Comparison of ENCODE assay signal across 27 cellular contexts in genomic region chr19:31331536-31331935, GRCh38. TPM values are rescaled to one million over a fixed set of nuclear protein-coding genes. Genes with fewer than 3 reads are reported as not detected.
DNase-seq lines count a peak whose midpoint lies in the region; ATAC-seq and TF ChIP-seq lines count a peak whose summit lies in the region.
"Had no signal": no experiment of that assay in that cellular context is flagged by ENCODE, and none has a peak within 500 bp of the region (broad histone marks: within the 10 kb centered on the region; RNA-seq: fewer than 3 reads in every experiment).

No MANE protein-coding gene starts in this region.

- intact Hi-C loops in naive thymus-derived CD4-positive, alpha-beta T cell (cut with micrococcal nuclease): no loop called here

- no peaks in the 10 kb centered on the region for H3K27me3 Mint-ChIP-seq in GM23338 (ENCODE audit: insufficient read depth, low read depth, poor library complexity)
- H3K27me3 Mint-ChIP-seq in naive thymus-derived CD4-positive, alpha-beta T cell: peaks cover 0 to 22% (median 0%) of the 10 kb centered on the region in 5 donors
- H3K27me3 Mint-ChIP-seq: memory B cell had no signal

- CTCF ChIA-PET in naive thymus-derived CD4-positive, alpha-beta T cell (lab: Charles Lee): no interaction called here

- peaks cover 85% of the 10 kb centered on the region for H3K79me2 ChIP-seq in GM23338 (replicated peaks; ENCODE audit: insufficient read depth)
- H3K79me2 ChIP-seq in smooth muscle cell (ENCODE audit: low read depth): peaks cover 98% of the 10 kb centered on the region
- H3K79me2 ChIP-seq: parathyroid adenoma had no signal

- DNase-seq in GM23338 (ENCODE audit: low spot score) (no peak), cerebellum (ENCODE audit: low spot score) (peak; percentile 63), smooth muscle cell (lab: John Stamatoyannopoulos, UW; ENCODE audit: unreplicated experiment) (no peak), AG08396 (ENCODE audit: low spot score) (no peak), AG08395 (ENCODE audit: low spot score) (no peak), NCI-H1417 (lab: John Stamatoyannopoulos, UW) (no peak)
- DNase-seq in naive thymus-derived CD4-positive, alpha-beta T cell: no peak
- DNase-seq: ACHN; activated CD4-positive, alpha-beta T cell treated with anti-CD3 and anti-CD28 coated beads, Interleukin-2, amount 50 U/mL, for 1 hour; activated CD8-positive, alpha-beta memory T cell treated with anti-CD3 and anti-CD28 coated beads, Interleukin-2, amount 10 ng/mL, durations not matched to agents 7 days and 5 days; activated naive CD4-positive, alpha-beta T cell treated with Interleukin-2 at 50 U/mL for 16 hours; activated T-cell treated with anti-CD3 and anti-CD28 coated beads, Interleukin-2, amount 50 U/mL, for 72 hours; amygdala; dermis blood vessel endothelial cell; heart left ventricle; KG1; NCI-H1436; NCI-H2107; NCI-H446 treated with DMSO at 0.1 percent for 48 hours; T-helper 9 cell; upper lobe of right lung; WERI-Rb-1 had no signal

- H3K27me3 ChIP-seq in GM23338 (ENCODE audit: insufficient read depth) (no peaks in the 10 kb centered on the region), smooth muscle cell (ENCODE audit: low read depth) (no peaks in the 10 kb centered on the region)
- no peaks in the 10 kb centered on the region for H3K27me3 ChIP-seq in naive thymus-derived CD4-positive, alpha-beta T cell (ENCODE audit: control insufficient read depth in 2 of 2, insufficient read depth in 2 of 2, low read length in 2 of 2)
- H3K27me3 ChIP-seq: heart left ventricle, upper lobe of right lung had no signal

- no peaks in the 10 kb centered on the region for H3K9me2 ChIP-seq in GM23338 (ENCODE audit: insufficient read depth)

- no peak for TF ChIP-seq CTCF in GM23338 (conservative IDR thresholded peaks at IDR 0.05; ENCODE audit: low read depth in 2 of 2)
- TF ChIP-seq CTCF in smooth muscle cell (IDR thresholded peaks at IDR 0.05; ENCODE audit: borderline replicate concordance, insufficient read depth, poor library complexity, severe bottlenecking): no peak

- H3K36me3 Mint-ChIP-seq in GM23338 (ENCODE audit: low read depth): no peaks in the 10 kb centered on the region
- no peaks in the 10 kb centered on the region for H3K36me3 Mint-ChIP-seq in naive thymus-derived CD4-positive, alpha-beta T cell
- H3K36me3 Mint-ChIP-seq: activated CD8-positive, alpha-beta memory T cell treated with anti-CD3 and anti-CD28 coated beads, Interleukin-2, amount 10 ng/mL, durations not matched to agents 7 days and 5 days; memory B cell; natural killer cell treated with Interleukin-12 subunit alpha and Interleukin-12 subunit beta and Interleukin-15 and Interleukin-18, amount 100 ng/mL, for 72 hours had no signal

- no peaks in the 10 kb centered on the region for H3K36me3 ChIP-seq in GM23338 (ENCODE audit: insufficient read depth)
- H3K36me3 ChIP-seq in mesodermal cell (ENCODE audit: control insufficient read depth, insufficient read depth, low read length): peaks cover 5% of the 10 kb centered on the region
- H3K36me3 ChIP-seq in smooth muscle cell (ENCODE audit: low read depth): no peaks in the 10 kb centered on the region
- H3K36me3 ChIP-seq in naive thymus-derived CD4-positive, alpha-beta T cell (ENCODE audit: control insufficient read depth in 2 of 3, insufficient read depth in 3 of 3, low read length in 3 of 3): no peaks in the 10 kb centered on the region
- H3K36me3 ChIP-seq: upper lobe of right lung, WERI-Rb-1 had no signal

- peaks cover 28% of the 10 kb centered on the region for H3K4me1 ChIP-seq in GM23338 (ENCODE audit: insufficient read depth)
- peaks cover 25% of the 10 kb centered on the region for H3K4me1 ChIP-seq in mesodermal cell (ENCODE audit: control insufficient read depth, insufficient read depth, low read length, poor library complexity, severe bottlenecking)
- peaks cover 14% of the 10 kb centered on the region for H3K4me1 ChIP-seq in smooth muscle cell (ENCODE audit: low read depth)
- no peaks in the 10 kb centered on the region for H3K4me1 ChIP-seq in naive thymus-derived CD4-positive, alpha-beta T cell (ENCODE audit: control insufficient read depth in 2 of 2, insufficient read depth in 2 of 2, low read length in 2 of 2)
- H3K4me1 ChIP-seq: parathyroid adenoma, upper lobe of right lung had no signal

- no peaks in the 10 kb centered on the region for H3K9me3 ChIP-seq in mesodermal cell (ENCODE audit: control insufficient read depth, low read length)
- no peaks in the 10 kb centered on the region for H3K9me3 ChIP-seq in smooth muscle cell (replicated peaks; ENCODE audit: low read depth)
- H3K9me3 ChIP-seq in naive thymus-derived CD4-positive, alpha-beta T cell (ENCODE audit: control insufficient read depth in 2 of 3, low read length in 3 of 3): no peaks in the 10 kb centered on the region
- H3K9me3 ChIP-seq: heart left ventricle, upper lobe of right lung had no signal

- H3K4me3 ChIP-seq in GM23338: no peak overlapping the region
- no peak overlapping the region for H3K4me3 ChIP-seq in mesodermal cell (ENCODE audit: extremely low read depth, insufficient read depth, low read length, poor library complexity, severe bottlenecking)
- H3K4me3 ChIP-seq in smooth muscle cell: no peak overlapping the region
- H3K4me3 ChIP-seq in naive thymus-derived CD4-positive, alpha-beta T cell (ENCODE audit: low read length): no peak overlapping the region
- H3K4me3 ChIP-seq: heart left ventricle, upper lobe of right lung had no signal

- POLR2A ChIA-PET in naive thymus-derived CD4-positive, alpha-beta T cell (lab: Charles Lee): no interaction called here

- WGBS in mesodermal cell (ENCODE audit: insufficient coverage in 2 of 2), 2 experiments: 92 to 96% methylated on average over 8 to 10 of the region's 11 CpGs
- 74% methylated on average over 11 of the region's 11 CpGs for WGBS in smooth muscle cell (ENCODE audit: low lambda C conversion rate)

- H2AFZ ChIP-seq in GM23338: no peak overlapping the region
- no peak overlapping the region for H2AFZ ChIP-seq in smooth muscle cell (ENCODE audit: low read depth)
- H2AFZ ChIP-seq: parathyroid adenoma had no signal

- H3K4me2 ChIP-seq in GM23338: no peak overlapping the region
- peak overlapping the region; percentile 71 for H3K4me2 ChIP-seq in smooth muscle cell

- H3K9me3 Mint-ChIP-seq in GM23338: no peaks in the 10 kb centered on the region
- H3K9me3 Mint-ChIP-seq in naive thymus-derived CD4-positive, alpha-beta T cell: no peaks in the 10 kb centered on the region
- H3K9me3 Mint-ChIP-seq: activated T-cell treated with anti-CD3 and anti-CD28 coated beads, Interleukin-2, amount 50 U/mL, for 72 hours; natural killer cell treated with Interleukin-12 subunit alpha and Interleukin-12 subunit beta and Interleukin-15 and Interleukin-18, amount 100 ng/mL, for 72 hours had no signal

- no peak for ATAC-seq in GM23338
- ATAC-seq in naive thymus-derived CD4-positive, alpha-beta T cell: no peak
- ATAC-seq: activated CD8-positive, alpha-beta memory T cell treated with anti-CD3 and anti-CD28 coated beads, Interleukin-2, amount 10 ng/mL, durations not matched to agents 7 days and 5 days; activated T-cell treated with anti-CD3 and anti-CD28 coated beads, Interleukin-2, amount 50 U/mL, for 72 hours; natural killer cell treated with Interleukin-12 subunit alpha and Interleukin-12 subunit beta and Interleukin-15 and Interleukin-18, amount 100 ng/mL, for 72 hours; upper lobe of right lung had no signal

- peaks cover 63% of the 10 kb centered on the region for H3K4me1 Mint-ChIP-seq in GM23338
- peaks cover 0 to 10% (median 2%) of the 10 kb centered on the region in 7 donors for H3K4me1 Mint-ChIP-seq in naive thymus-derived CD4-positive, alpha-beta T cell
- H3K4me1 Mint-ChIP-seq: activated CD8-positive, alpha-beta memory T cell treated with anti-CD3 and anti-CD28 coated beads, Interleukin-2, amount 10 ng/mL, durations not matched to agents 7 days and 5 days; memory B cell had no signal

- H3K9ac ChIP-seq in smooth muscle cell (ENCODE audit: low read depth): no peak overlapping the region
- H3K9ac ChIP-seq: parathyroid adenoma had no signal

- no peak overlapping the region for H3K4me3 Mint-ChIP-seq in GM23338
- no peak overlapping the region for H3K4me3 Mint-ChIP-seq in naive thymus-derived CD4-positive, alpha-beta T cell
- H3K4me3 Mint-ChIP-seq: activated CD8-positive, alpha-beta memory T cell treated with anti-CD3 and anti-CD28 coated beads, Interleukin-2, amount 10 ng/mL, durations not matched to agents 7 days and 5 days; activated T-cell treated with anti-CD3 and anti-CD28 coated beads, Interleukin-2, amount 50 U/mL, for 72 hours; memory B cell; natural killer cell treated with Interleukin-12 subunit alpha and Interleukin-12 subunit beta and Interleukin-15 and Interleukin-18, amount 100 ng/mL, for 72 hours had no signal

- H3F3A ChIP-seq in GM23338 (replicated peaks; ENCODE audit: low read depth): no peaks in the 10 kb centered on the region
- peaks cover 3% of the 10 kb centered on the region for H3F3A ChIP-seq in smooth muscle cell (ENCODE audit: low read depth)

- H4K20me1 ChIP-seq in GM23338 (replicated peaks; ENCODE audit: insufficient read depth) (no peaks in the 10 kb centered on the region), smooth muscle cell (ENCODE audit: low read depth) (peaks cover 86% of the 10 kb centered on the region)

- peak overlapping the region; percentile 66; the same call in 1 of the 2 replicates for H3K27ac Mint-ChIP-seq in GM23338
- peak overlapping the region in 1 of 9 donors; percentile 7 for H3K27ac Mint-ChIP-seq in naive thymus-derived CD4-positive, alpha-beta T cell
- H3K27ac Mint-ChIP-seq: activated CD8-positive, alpha-beta memory T cell treated with anti-CD3 and anti-CD28 coated beads, Interleukin-2, amount 10 ng/mL, durations not matched to agents 7 days and 5 days; activated T-cell treated with anti-CD3 and anti-CD28 coated beads, Interleukin-2, amount 50 U/mL, for 72 hours; memory B cell; natural killer cell treated with Interleukin-12 subunit alpha and Interleukin-12 subunit beta and Interleukin-15 and Interleukin-18, amount 100 ng/mL, for 72 hours had no signal

- H3K27ac ChIP-seq in GM23338 (ENCODE audit: low read depth) (peak overlapping the region; percentile 41; the same call in 1 of the 2 replicates), mesodermal cell (ENCODE audit: low read depth, low read length, severe bottlenecking) (peak overlapping the region; percentile 13), smooth muscle cell (ENCODE audit: low read depth) (peak overlapping the region; percentile 60)
- no peak overlapping the region for H3K27ac ChIP-seq in naive thymus-derived CD4-positive, alpha-beta T cell (ENCODE audit: low read depth, low read length)
- H3K27ac ChIP-seq: parathyroid adenoma, upper lobe of right lung, WERI-Rb-1 had no signal

TF ChIP-seq in GM23338, 12 proteins besides CTCF, POLR2A, EP300 and RAD21 (continues in another document):
- TF ChIP-seq STAT1 (IDR thresholded peaks at IDR 0.05; ENCODE audit: unreplicated experiment): no peak

RNA-seq across cellular contexts. Expression of gene TSHZ3, which starts 17.7 kb away (rescaled TPM):
- total RNA-seq in GM23338 (2014; rRNA removed; shearing (Covaris generic)): 8.7 and 8.9 TPM in 2 replicates
- 3.3 and 3.8 TPM in 2 replicates for polyA plus RNA-seq in GM23338 (2016; fragmentation: Nextera tagmentation; extraction: Ambion mirVana)
- total RNA-seq in cerebellum: 2.9 TPM
- polyA plus RNA-seq in mesodermal cell (2013, experiment 1 of 2): 6.4 TPM
- polyA plus RNA-seq in mesodermal cell (2013, experiment 2 of 2): 6.7 TPM
- total RNA-seq in smooth muscle cell: 19.6 and 23.7 TPM in 2 replicates
- polyA plus RNA-seq in smooth muscle cell: 20.5 and 21.8 TPM in 2 replicates
- 1 to 10 TPM in 2 of 5 experiments, under 1 TPM in 3; 0.08 to 6.0 (median 0.19) TPM for total RNA-seq in naive thymus-derived CD4-positive, alpha-beta T cell
- polyA plus RNA-seq in naive thymus-derived CD4-positive, alpha-beta T cell: under 1 TPM in 1 of 2 donors, not detected in 1; 0.21 TPM
- total RNA-seq: OCI-LY7 had no signal
